In the genomic region with DNA sequence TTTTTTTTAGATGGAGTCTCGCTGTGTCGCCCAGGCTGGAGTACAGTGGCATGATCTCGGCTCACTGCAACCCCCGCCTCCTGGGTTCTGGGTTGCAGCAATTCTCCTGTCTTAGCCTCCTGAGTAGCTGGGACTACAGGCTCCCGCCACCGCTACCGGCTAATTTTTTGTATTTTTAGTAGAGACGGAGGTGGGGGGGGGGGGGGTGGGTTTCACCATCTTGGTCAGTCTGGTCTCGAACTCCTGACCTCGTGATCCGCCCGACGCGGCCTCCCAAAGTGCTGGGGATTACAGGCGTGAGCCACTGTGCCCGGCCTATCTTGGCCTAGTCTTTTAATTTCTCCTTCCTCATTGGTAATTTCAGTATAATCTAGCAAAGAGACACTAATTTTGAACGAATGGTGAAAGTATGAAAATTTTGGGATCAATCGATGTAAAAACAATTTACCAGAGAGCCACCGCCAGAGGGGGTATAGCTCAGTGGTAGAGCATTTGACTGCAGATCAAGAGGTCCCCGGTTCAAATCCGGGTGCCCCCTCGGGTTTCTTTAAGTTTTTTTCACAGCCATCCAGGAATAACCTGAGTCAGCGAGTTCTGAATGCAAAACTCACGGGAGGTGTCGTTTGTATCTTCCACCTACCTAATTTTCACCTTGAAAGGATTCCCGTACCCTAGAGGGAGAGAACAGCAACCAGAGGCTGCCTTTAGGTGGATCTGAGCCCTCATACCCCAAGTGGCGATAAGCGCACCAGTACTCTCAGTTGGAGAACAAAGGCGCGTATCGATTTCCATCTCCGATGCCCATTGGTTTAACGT, we compare ENCODE assay signal across 1 cellular context.
TF ChIP-seq lines count a peak whose summit lies in the region.

No MANE protein-coding gene starts in this region.

TF ChIP-seq in HepG2, 621 proteins besides CTCF, POLR2A, EP300 and RAD21 (continued from another document and continues in another):
- TF ChIP-seq, protein P1, sequence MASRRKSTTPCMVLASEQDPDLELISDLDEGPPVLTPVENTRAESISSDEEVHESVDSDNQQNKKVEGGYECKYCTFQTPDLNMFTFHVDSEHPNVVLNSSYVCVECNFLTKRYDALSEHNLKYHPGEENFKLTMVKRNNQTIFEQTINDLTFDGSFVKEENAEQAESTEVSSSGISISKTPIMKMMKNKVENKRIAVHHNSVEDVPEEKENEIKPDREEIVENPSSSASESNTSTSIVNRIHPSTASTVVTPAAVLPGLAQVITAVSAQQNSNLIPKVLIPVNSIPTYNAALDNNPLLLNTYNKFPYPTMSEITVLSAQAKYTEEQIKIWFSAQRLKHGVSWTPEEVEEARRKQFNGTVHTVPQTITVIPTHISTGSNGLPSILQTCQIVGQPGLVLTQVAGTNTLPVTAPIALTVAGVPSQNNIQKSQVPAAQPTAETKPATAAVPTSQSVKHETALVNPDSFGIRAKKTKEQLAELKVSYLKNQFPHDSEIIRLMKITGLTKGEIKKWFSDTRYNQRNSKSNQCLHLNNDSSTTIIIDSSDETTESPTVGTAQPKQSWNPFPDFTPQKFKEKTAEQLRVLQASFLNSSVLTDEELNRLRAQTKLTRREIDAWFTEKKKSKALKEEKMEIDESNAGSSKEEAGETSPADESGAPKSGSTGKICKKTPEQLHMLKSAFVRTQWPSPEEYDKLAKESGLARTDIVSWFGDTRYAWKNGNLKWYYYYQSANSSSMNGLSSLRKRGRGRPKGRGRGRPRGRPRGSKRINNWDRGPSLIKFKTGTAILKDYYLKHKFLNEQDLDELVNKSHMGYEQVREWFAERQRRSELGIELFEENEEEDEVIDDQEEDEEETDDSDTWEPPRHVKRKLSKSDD (CRISPR knock-in tag; IDR thresholded peaks at IDR 0.05; ENCODE audit: low read depth), result no peak
- TF ChIP-seq ZNF75D (CRISPR knock-in tag; IDR thresholded peaks at IDR 0.05; ENCODE audit: borderline replicate concordance), result no peak
- peak; percentile 49 for TF ChIP-seq GATA4 (IDR thresholded peaks at IDR 0.05; ENCODE audit: borderline replicate concordance, low read depth)
- TF ChIP-seq CC2D1A (CRISPR knock-in tag; IDR thresholded peaks at IDR 0.05), result no peak
- TF ChIP-seq ZNF614 (CRISPR knock-in tag; IDR thresholded peaks at IDR 0.05; ENCODE audit: borderline replicate concordance), result 0 out of 2 replicates have a peak, but pooled peaks have one; percentile 52
- TF ChIP-seq SIX4 (CRISPR knock-in tag; IDR thresholded peaks at IDR 0.05), result no peak
- peak; percentile 77 for TF ChIP-seq TBL1XR1 (IDR thresholded peaks at IDR 0.05; ENCODE audit: borderline replicate concordance, low read length, partially characterized antibody)
- TF ChIP-seq ZNF816 (CRISPR knock-in tag; IDR thresholded peaks at IDR 0.05; ENCODE audit: borderline replicate concordance), result 0 out of 2 replicates have a peak, but pooled peaks have one; percentile 41
- TF ChIP-seq, protein P2, sequence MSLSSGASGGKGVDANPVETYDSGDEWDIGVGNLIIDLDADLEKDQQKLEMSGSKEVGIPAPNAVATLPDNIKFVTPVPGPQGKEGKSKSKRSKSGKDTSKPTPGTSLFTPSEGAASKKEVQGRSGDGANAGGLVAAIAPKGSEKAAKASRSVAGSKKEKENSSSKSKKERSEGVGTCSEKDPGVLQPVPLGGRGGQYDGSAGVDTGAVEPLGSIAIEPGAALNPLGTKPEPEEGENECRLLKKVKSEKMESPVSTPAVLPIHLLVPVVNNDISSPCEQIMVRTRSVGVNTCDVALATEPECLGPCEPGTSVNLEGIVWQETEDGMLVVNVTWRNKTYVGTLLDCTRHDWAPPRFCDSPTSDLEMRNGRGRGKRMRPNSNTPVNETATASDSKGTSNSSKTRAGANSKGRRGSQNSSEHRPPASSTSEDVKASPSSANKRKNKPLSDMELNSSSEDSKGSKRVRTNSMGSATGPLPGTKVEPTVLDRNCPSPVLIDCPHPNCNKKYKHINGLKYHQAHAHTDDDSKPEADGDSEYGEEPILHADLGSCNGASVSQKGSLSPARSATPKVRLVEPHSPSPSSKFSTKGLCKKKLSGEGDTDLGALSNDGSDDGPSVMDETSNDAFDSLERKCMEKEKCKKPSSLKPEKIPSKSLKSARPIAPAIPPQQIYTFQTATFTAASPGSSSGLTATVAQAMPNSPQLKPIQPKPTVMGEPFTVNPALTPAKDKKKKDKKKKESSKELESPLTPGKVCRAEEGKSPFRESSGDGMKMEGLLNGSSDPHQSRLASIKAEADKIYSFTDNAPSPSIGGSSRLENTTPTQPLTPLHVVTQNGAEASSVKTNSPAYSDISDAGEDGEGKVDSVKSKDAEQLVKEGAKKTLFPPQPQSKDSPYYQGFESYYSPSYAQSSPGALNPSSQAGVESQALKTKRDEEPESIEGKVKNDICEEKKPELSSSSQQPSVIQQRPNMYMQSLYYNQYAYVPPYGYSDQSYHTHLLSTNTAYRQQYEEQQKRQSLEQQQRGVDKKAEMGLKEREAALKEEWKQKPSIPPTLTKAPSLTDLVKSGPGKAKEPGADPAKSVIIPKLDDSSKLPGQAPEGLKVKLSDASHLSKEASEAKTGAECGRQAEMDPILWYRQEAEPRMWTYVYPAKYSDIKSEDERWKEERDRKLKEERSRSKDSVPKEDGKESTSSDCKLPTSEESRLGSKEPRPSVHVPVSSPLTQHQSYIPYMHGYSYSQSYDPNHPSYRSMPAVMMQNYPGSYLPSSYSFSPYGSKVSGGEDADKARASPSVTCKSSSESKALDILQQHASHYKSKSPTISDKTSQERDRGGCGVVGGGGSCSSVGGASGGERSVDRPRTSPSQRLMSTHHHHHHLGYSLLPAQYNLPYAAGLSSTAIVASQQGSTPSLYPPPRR (CRISPR knock-in tag; IDR thresholded peaks at IDR 0.05; ENCODE audit: borderline replicate concordance), result no peak
- TF ChIP-seq TCF7 (IDR thresholded peaks at IDR 0.05; ENCODE audit: low read depth), result no peak
- no peak for TF ChIP-seq HIVEP1 (CRISPR knock-in tag; IDR thresholded peaks at IDR 0.05)
- TF ChIP-seq AKAP8 (CRISPR knock-in tag; IDR thresholded peaks at IDR 0.05), result no peak
- TF ChIP-seq GFI1 (CRISPR knock-in tag; IDR thresholded peaks at IDR 0.05; ENCODE audit: borderline replicate concordance), result no peak
- no peak for TF ChIP-seq ZNF430 (CRISPR knock-in tag; IDR thresholded peaks at IDR 0.05)
- TF ChIP-seq RELA (CRISPR knock-in tag; IDR thresholded peaks at IDR 0.05), result no peak
- no peak for TF ChIP-seq BHLHE40 (IDR thresholded peaks at IDR 0.05; ENCODE audit: low read length)
- no peak for TF ChIP-seq ZNF17 (CRISPR knock-in tag; IDR thresholded peaks at IDR 0.05)
- TF ChIP-seq TAF1 (CRISPR knock-in tag; IDR thresholded peaks at IDR 0.05), result no peak
- no peak for TF ChIP-seq PAWR (CRISPR knock-in tag; IDR thresholded peaks at IDR 0.05; ENCODE audit: borderline replicate concordance)
- no peak for TF ChIP-seq ZZZ3 (CRISPR knock-in tag; IDR thresholded peaks at IDR 0.05; ENCODE audit: borderline replicate concordance)
- TF ChIP-seq, protein P3, sequence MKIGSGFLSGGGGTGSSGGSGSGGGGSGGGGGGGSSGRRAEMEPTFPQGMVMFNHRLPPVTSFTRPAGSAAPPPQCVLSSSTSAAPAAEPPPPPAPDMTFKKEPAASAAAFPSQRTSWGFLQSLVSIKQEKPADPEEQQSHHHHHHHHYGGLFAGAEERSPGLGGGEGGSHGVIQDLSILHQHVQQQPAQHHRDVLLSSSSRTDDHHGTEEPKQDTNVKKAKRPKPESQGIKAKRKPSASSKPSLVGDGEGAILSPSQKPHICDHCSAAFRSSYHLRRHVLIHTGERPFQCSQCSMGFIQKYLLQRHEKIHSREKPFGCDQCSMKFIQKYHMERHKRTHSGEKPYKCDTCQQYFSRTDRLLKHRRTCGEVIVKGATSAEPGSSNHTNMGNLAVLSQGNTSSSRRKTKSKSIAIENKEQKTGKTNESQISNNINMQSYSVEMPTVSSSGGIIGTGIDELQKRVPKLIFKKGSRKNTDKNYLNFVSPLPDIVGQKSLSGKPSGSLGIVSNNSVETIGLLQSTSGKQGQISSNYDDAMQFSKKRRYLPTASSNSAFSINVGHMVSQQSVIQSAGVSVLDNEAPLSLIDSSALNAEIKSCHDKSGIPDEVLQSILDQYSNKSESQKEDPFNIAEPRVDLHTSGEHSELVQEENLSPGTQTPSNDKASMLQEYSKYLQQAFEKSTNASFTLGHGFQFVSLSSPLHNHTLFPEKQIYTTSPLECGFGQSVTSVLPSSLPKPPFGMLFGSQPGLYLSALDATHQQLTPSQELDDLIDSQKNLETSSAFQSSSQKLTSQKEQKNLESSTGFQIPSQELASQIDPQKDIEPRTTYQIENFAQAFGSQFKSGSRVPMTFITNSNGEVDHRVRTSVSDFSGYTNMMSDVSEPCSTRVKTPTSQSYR (CRISPR knock-in tag; IDR thresholded peaks at IDR 0.05; ENCODE audit: borderline replicate concordance), result no peak
- TF ChIP-seq, protein P4, sequence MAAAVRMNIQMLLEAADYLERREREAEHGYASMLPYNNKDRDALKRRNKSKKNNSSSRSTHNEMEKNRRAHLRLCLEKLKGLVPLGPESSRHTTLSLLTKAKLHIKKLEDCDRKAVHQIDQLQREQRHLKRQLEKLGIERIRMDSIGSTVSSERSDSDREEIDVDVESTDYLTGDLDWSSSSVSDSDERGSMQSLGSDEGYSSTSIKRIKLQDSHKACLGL (CRISPR knock-in tag; IDR thresholded peaks at IDR 0.05), result no peak
- TF ChIP-seq HMGA1 (CRISPR knock-in tag; conservative IDR thresholded peaks at IDR 0.05), result no peak
- TF ChIP-seq NR2F2 (IDR thresholded peaks at IDR 0.05; ENCODE audit: borderline replicate concordance, low read depth), result peak; percentile 60
- TF ChIP-seq ETV5 (CRISPR knock-in tag; IDR thresholded peaks at IDR 0.05; ENCODE audit: borderline replicate concordance), result peak; percentile 38; the same call in 1 of the 2 replicates
- TF ChIP-seq ARNTL (CRISPR knock-in tag; IDR thresholded peaks at IDR 0.05), result 0 out of 2 replicates have a peak, but pooled peaks have one; percentile 9
- TF ChIP-seq, protein P5, sequence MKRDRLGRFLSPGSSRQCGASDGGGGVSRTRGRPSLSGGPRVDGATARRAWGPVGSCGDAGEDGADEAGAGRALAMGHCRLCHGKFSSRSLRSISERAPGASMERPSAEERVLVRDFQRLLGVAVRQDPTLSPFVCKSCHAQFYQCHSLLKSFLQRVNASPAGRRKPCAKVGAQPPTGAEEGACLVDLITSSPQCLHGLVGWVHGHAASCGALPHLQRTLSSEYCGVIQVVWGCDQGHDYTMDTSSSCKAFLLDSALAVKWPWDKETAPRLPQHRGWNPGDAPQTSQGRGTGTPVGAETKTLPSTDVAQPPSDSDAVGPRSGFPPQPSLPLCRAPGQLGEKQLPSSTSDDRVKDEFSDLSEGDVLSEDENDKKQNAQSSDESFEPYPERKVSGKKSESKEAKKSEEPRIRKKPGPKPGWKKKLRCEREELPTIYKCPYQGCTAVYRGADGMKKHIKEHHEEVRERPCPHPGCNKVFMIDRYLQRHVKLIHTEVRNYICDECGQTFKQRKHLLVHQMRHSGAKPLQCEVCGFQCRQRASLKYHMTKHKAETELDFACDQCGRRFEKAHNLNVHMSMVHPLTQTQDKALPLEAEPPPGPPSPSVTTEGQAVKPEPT (CRISPR knock-in tag; IDR thresholded peaks at IDR 0.05; ENCODE audit: low read depth), result no peak
- TF ChIP-seq EHMT2 (IDR thresholded peaks at IDR 0.05; ENCODE audit: borderline replicate concordance, low read depth, low read length), result no peak; the same call in 1 of the 2 replicates
- TF ChIP-seq ZNF12 (CRISPR knock-in tag; IDR thresholded peaks at IDR 0.05), result no peak
- no peak for TF ChIP-seq NPAS2 (CRISPR knock-in tag; IDR thresholded peaks at IDR 0.05; ENCODE audit: borderline replicate concordance)
- TF ChIP-seq, protein P6, sequence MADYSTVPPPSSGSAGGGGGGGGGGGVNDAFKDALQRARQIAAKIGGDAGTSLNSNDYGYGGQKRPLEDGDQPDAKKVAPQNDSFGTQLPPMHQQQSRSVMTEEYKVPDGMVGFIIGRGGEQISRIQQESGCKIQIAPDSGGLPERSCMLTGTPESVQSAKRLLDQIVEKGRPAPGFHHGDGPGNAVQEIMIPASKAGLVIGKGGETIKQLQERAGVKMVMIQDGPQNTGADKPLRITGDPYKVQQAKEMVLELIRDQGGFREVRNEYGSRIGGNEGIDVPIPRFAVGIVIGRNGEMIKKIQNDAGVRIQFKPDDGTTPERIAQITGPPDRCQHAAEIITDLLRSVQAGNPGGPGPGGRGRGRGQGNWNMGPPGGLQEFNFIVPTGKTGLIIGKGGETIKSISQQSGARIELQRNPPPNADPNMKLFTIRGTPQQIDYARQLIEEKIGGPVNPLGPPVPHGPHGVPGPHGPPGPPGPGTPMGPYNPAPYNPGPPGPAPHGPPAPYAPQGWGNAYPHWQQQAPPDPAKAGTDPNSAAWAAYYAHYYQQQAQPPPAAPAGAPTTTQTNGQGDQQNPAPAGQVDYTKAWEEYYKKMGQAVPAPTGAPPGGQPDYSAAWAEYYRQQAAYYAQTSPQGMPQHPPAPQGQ (CRISPR knock-in tag; IDR thresholded peaks at IDR 0.05; ENCODE audit: borderline replicate concordance), result no peak
- no peak for TF ChIP-seq CENPT (CRISPR knock-in tag; IDR thresholded peaks at IDR 0.05; ENCODE audit: low read depth)
- no peak for TF ChIP-seq TCF12 (IDR thresholded peaks at IDR 0.05)
- TF ChIP-seq TCF12 (CRISPR knock-in tag; IDR thresholded peaks at IDR 0.05), result no peak
- no peak for TF ChIP-seq NFIB (CRISPR knock-in tag; IDR thresholded peaks at IDR 0.05; ENCODE audit: borderline replicate concordance)
- TF ChIP-seq, protein P7, sequence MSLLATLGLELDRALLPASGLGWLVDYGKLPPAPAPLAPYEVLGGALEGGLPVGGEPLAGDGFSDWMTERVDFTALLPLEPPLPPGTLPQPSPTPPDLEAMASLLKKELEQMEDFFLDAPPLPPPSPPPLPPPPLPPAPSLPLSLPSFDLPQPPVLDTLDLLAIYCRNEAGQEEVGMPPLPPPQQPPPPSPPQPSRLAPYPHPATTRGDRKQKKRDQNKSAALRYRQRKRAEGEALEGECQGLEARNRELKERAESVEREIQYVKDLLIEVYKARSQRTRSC (CRISPR knock-in tag; IDR thresholded peaks at IDR 0.05; ENCODE audit: low read depth), result no peak
- no peak for TF ChIP-seq NFE2L2 (IDR thresholded peaks at IDR 0.05; ENCODE audit: low read length)
- no peak for TF ChIP-seq JARID2 (CRISPR knock-in tag; IDR thresholded peaks at IDR 0.05; ENCODE audit: insufficient replicate concordance)
- 0 out of 2 replicates have a peak, but pooled peaks have one; percentile 35 for TF ChIP-seq SMYD3 (CRISPR knock-in tag; IDR thresholded peaks at IDR 0.05)
- no peak for TF ChIP-seq ZNF563 (CRISPR knock-in tag; IDR thresholded peaks at IDR 0.05)
- TF ChIP-seq ZNF431 (CRISPR knock-in tag; IDR thresholded peaks at IDR 0.05; ENCODE audit: borderline replicate concordance, low read depth), result no peak
- TF ChIP-seq NFIC (IDR thresholded peaks at IDR 0.05; ENCODE audit: low read length), result no peak
- TF ChIP-seq ZNF749 (CRISPR knock-in tag; IDR thresholded peaks at IDR 0.05; ENCODE audit: borderline replicate concordance), result no peak; the same call in 1 of the 2 replicates
- no peak for TF ChIP-seq NCOA5 (CRISPR knock-in tag; IDR thresholded peaks at IDR 0.05)
- TF ChIP-seq, protein P8, sequence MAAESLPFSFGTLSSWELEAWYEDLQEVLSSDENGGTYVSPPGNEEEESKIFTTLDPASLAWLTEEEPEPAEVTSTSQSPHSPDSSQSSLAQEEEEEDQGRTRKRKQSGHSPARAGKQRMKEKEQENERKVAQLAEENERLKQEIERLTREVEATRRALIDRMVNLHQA (CRISPR knock-in tag; IDR thresholded peaks at IDR 0.05), result peak; percentile 85; the same call in 1 of the 2 replicates
- no peak for TF ChIP-seq ZNF674 (CRISPR knock-in tag; IDR thresholded peaks at IDR 0.05; ENCODE audit: low read depth)
- TF ChIP-seq, protein P9, sequence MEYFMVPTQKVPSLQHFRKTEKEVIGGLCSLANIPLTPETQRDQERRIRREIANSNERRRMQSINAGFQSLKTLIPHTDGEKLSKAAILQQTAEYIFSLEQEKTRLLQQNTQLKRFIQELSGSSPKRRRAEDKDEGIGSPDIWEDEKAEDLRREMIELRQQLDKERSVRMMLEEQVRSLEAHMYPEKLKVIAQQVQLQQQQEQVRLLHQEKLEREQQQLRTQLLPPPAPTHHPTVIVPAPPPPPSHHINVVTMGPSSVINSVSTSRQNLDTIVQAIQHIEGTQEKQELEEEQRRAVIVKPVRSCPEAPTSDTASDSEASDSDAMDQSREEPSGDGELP (IDR thresholded peaks at IDR 0.05; ENCODE audit: borderline replicate concordance, low read depth), result no peak
